Comparison of ENCODE assay signal across 16 cellular contexts in genomic region chr6:115545410-115545986, GRCh38.
DNase-seq lines count a peak whose midpoint lies in the region; ATAC-seq and TF ChIP-seq lines count a peak whose summit lies in the region.
"Had no signal": no experiment of that assay in that cellular context is flagged by ENCODE, and none has a peak within 500 bp of the region (broad histone marks: within the 10 kb centered on the region; RNA-seq: fewer than 3 reads in every experiment).

No MANE protein-coding gene starts in this region.

- H2AK5ac ChIP-seq in neuronal stem cell (ENCODE audit: low read depth, low read length): no peak overlapping the region

- no peak overlapping the region for H3K23ac ChIP-seq in neuronal stem cell (ENCODE audit: low read depth, low read length, poor library complexity)

- no peak overlapping the region for H2BK15ac ChIP-seq in neuronal stem cell (ENCODE audit: low read length)

- POLR2A ChIA-PET in T-cell (lab: Charles Lee): no interaction called here

- H2BK120ac ChIP-seq in neuronal stem cell (ENCODE audit: low read depth, low read length): no peak overlapping the region

- H3K4me1 ChIP-seq in neuronal stem cell (ENCODE audit: control insufficient read depth in 2 of 2, insufficient read depth in 1 of 2, low read depth in 1 of 2, low read length in 2 of 2): peaks cover 0 to 3% of the 10 kb centered on the region in 2 donors
- H3K4me1 ChIP-seq in mucosa of descending colon (ENCODE audit: low read depth): no peaks in the 10 kb centered on the region

- no peaks in the 10 kb centered on the region for H3K27me3 ChIP-seq in neuronal stem cell (ENCODE audit: control insufficient read depth in 3 of 3, insufficient read depth in 3 of 3, low read depth in 1 of 3, low read length in 3 of 3)

- H4K8ac ChIP-seq in neuronal stem cell (ENCODE audit: low read depth, low read length): no peak overlapping the region

- peaks cover 4 to 14% (median 12%) of the 10 kb centered on the region in 3 donors for H3K9me3 Mint-ChIP-seq in T-cell

- H2BK5ac ChIP-seq in neuronal stem cell (ENCODE audit: low read length): no peak overlapping the region

- no peak overlapping the region for H3K4ac ChIP-seq in neuronal stem cell (ENCODE audit: low read length)

- no CpG with 5 or more reads among the region's 9 CpGs for WGBS in neuronal stem cell (ENCODE audit: extremely low coverage in 2 of 2, insufficient read length in 2 of 2, insufficient replicate concordance in 1 of 2), 2 donors

- no peak overlapping the region for H3K14ac ChIP-seq in neuronal stem cell (ENCODE audit: low read length)

- H2AFZ ChIP-seq in neuronal stem cell (ENCODE audit: low read length): peak overlapping the region; percentile 54

- H3K36me3 ChIP-seq in neuronal stem cell (replicated peaks in 1 of 2; ENCODE audit: control insufficient read depth in 2 of 2, insufficient read depth in 2 of 2, low read length in 2 of 2): no peaks in the 10 kb centered on the region
- H3K36me3 ChIP-seq in mucosa of descending colon (ENCODE audit: low read depth): no peaks in the 10 kb centered on the region

- CTCF ChIA-PET in T-cell (lab: Charles Lee): no interaction called here

- H2BK12ac ChIP-seq in neuronal stem cell (ENCODE audit: low read length): no peak overlapping the region

- H3K27ac Mint-ChIP-seq in T-cell: no peak overlapping the region
- H3K27ac Mint-ChIP-seq: activated CD4-positive, alpha-beta T cell treated with anti-CD3 and anti-CD28 coated beads for 36 hours; CD4-positive, alpha-beta memory T cell; stimulated activated naive B cell treated with anti-CD40 and anti-IgM and Interleukin-4, amounts not matched to agents 10 μg/mL and 1 μg/mL and 100 μg/mL, for 72 hours had no signal

- no peak overlapping the region for H3K18ac ChIP-seq in neuronal stem cell (ENCODE audit: low read length)

- intact Hi-C loops in mucosa of descending colon (cut with DNase I, micrococcal nuclease): no loop called here

- H3K9ac ChIP-seq in neuronal stem cell (ENCODE audit: low read depth, low read length, poor library complexity): no peak overlapping the region

- H3K36me3 Mint-ChIP-seq in T-cell: no peaks in the 10 kb centered on the region
- H3K36me3 Mint-ChIP-seq: CD4-positive, alpha-beta memory T cell; stimulated activated naive B cell treated with anti-CD40 and anti-IgM and Interleukin-4, amounts not matched to agents 10 μg/mL and 1 μg/mL and 100 μg/mL, for 72 hours had no signal

- no peaks in the 10 kb centered on the region for H3K27me3 Mint-ChIP-seq in T-cell
- H3K27me3 Mint-ChIP-seq: activated CD4-positive, alpha-beta T cell treated with anti-CD3 and anti-CD28 coated beads for 36 hours; CD4-positive, alpha-beta memory T cell; stimulated activated naive B cell treated with anti-CD40 and anti-IgM and Interleukin-4, amounts not matched to agents 10 μg/mL and 1 μg/mL and 100 μg/mL, for 72 hours had no signal

- H3K4me3 ChIP-seq in GM12864 (ENCODE audit: low read depth, low read length) (no peak overlapping the region), foreskin fibroblast (ENCODE audit: low read depth in 1 of 2, low read length in 2 of 2) (no peak overlapping the region), neuronal stem cell (ENCODE audit: low read length in 2 of 2) (no peak overlapping the region), mucosa of descending colon (no peak overlapping the region)
- H3K4me3 ChIP-seq: K562 had no signal

- no peak overlapping the region for H3K4me3 Mint-ChIP-seq in T-cell
- H3K4me3 Mint-ChIP-seq: activated CD4-positive, alpha-beta T cell treated with anti-CD3 and anti-CD28 coated beads for 36 hours; CD4-positive, alpha-beta memory T cell; stimulated activated naive B cell treated with anti-CD40 and anti-IgM and Interleukin-4, amounts not matched to agents 10 μg/mL and 1 μg/mL and 100 μg/mL, for 72 hours had no signal

- H3K79me1 ChIP-seq in neuronal stem cell (ENCODE audit: low read depth, low read length): no peaks in the 10 kb centered on the region

- H4K91ac ChIP-seq in neuronal stem cell (ENCODE audit: low read depth, low read length, poor library complexity): no peak overlapping the region

- no peak for DNase-seq in GM12864 (ENCODE audit: low read depth)
- peak; percentile 0 for DNase-seq in NCI-H460 (ENCODE audit: extremely low read depth, low read depth)
- DNase-seq in foreskin fibroblast: no peak
- DNase-seq in neuronal stem cell (ENCODE audit: low spot score): peak; percentile 45
- no peak for DNase-seq in mucosa of descending colon
- no peak for DNase-seq in T-cell
- DNase-seq: activated CD4-positive, alpha-beta T cell treated with anti-CD3 and anti-CD28 coated beads for 36 hours; activated gamma-delta T cell; CD4-positive, alpha-beta memory T cell; occipital lobe; stimulated activated CD4-positive, alpha-beta T cell treated with anti-CD3 and anti-CD28 coated beads, Interleukin-1b, Interleukin-23, amount 100 ng/mL, for 48 hours; stimulated activated naive B cell treated with anti-CD40 and anti-IgM and Interleukin-4, amounts not matched to agents 10 μg/mL and 1 μg/mL and 100 μg/mL, for 72 hours had no signal

- H3K4me1 Mint-ChIP-seq in T-cell: no peaks in the 10 kb centered on the region
- H3K4me1 Mint-ChIP-seq: activated CD4-positive, alpha-beta T cell treated with anti-CD3 and anti-CD28 coated beads for 36 hours; CD4-positive, alpha-beta memory T cell; stimulated activated naive B cell treated with anti-CD40 and anti-IgM and Interleukin-4, amounts not matched to agents 10 μg/mL and 1 μg/mL and 100 μg/mL, for 72 hours had no signal

- H3K9me3 ChIP-seq in neuronal stem cell (replicated peaks in 1 of 2; ENCODE audit: control insufficient read depth in 2 of 2, insufficient read depth in 1 of 2, low read depth in 1 of 2, low read length in 2 of 2) (no peaks in the 10 kb centered on the region), mucosa of descending colon (peaks cover 11% of the 10 kb centered on the region)

- H3K27ac ChIP-seq in neuronal stem cell (replicated peaks; ENCODE audit: low read length): no peak overlapping the region
- H3K27ac ChIP-seq: epithelial cell of prostate had no signal

- no peak overlapping the region for H3K4me2 ChIP-seq in neuronal stem cell (ENCODE audit: insufficient read depth, low read length, poor library complexity, severe bottlenecking)

- peak; percentile 19 for TF ChIP-seq CTCF in GM12864 (IDR thresholded peaks at IDR 0.05; ENCODE audit: low read depth, low read length, missing control alignments)
- TF ChIP-seq CTCF in foreskin fibroblast (IDR thresholded peaks at IDR 0.05; ENCODE audit: low read depth, low read length): peak; percentile 11
- TF ChIP-seq CTCF in mucosa of descending colon (IDR thresholded peaks at IDR 0.05): no peak

- ATAC-seq in GM19397 (IDR thresholded peaks at IDR 0.05; ENCODE audit: unreplicated experiment) (no peak), GM21723 (IDR thresholded peaks at IDR 0.05; ENCODE audit: unreplicated experiment) (no peak), mucosa of descending colon (no peak), T-cell (replicated peaks in 1 of 4) (no peak)
- ATAC-seq: activated CD4-positive, alpha-beta T cell treated with anti-CD3 and anti-CD28 coated beads for 36 hours; K562; stimulated activated naive B cell treated with anti-CD40 and anti-IgM and Interleukin-4, amounts not matched to agents 10 μg/mL and 1 μg/mL and 100 μg/mL, for 72 hours had no signal

Comparison
In these comparisons a context has a peak if more than half of its experiments do, and no peak if none do; other contexts are left out.
1. DNase-seq: peak in NCI-H460 (single experiment) and neuronal stem cell (single experiment); none in GM12864 (single experiment), foreskin fibroblast (0 of 2), mucosa of descending colon (0 of 3) and T-cell (0 of 34).